30 cellular contexts compared by ENCODE assay signal in the genomic region with DNA sequence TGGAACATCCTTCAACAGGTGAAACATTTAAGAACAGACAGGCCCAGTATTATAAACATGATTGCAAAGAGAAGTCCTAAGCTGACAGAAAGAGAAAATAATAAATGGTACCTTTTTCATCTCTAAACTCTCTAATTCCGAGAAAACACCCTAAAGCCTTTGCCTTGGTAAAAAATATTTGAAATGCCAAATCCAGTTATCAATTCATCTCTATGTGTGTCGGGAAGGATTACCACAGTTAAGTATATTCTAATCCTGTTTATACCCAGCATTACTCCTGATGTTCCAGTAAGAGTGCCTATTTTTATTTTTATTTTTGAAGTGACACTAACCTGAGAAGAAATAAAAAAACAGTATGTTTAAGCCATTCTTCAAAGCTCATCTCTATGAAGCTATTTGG.
"Had no signal": no experiment of that assay in that cellular context is flagged by ENCODE, and none has a peak within 500 bp of the region (broad histone marks: within the 10 kb centered on the region; RNA-seq: fewer than 3 reads in every experiment).

No MANE protein-coding gene starts in this region.

- H3K27ac Mint-ChIP-seq: activated naive CD4-positive, alpha-beta T cell treated with anti-CD3 and anti-CD28 coated beads, Interleukin-2, amount 10 ng/mL, durations not matched to agents 7 days and 5 days; activated naive CD8-positive, alpha-beta T cell treated with anti-CD3 and anti-CD28 coated beads, Interleukin-2, amount 10 ng/mL, durations not matched to agents 7 days and 5 days; naive thymus-derived CD4-positive, alpha-beta T cell; stimulated activated naive B cell treated with anti-CD40 and anti-IgM and Interleukin-4, amounts not matched to agents 10 μg/mL and 1 μg/mL and 100 μg/mL, for 72 hours; T-helper 2 cell treated with Interferon-gamma antibody and Interleukin-4, amounts not matched to agents 5 μg/mL and 100 μg/mL, for 36 hours had no signal

- H3K36me3 Mint-ChIP-seq: activated naive CD4-positive, alpha-beta T cell treated with anti-CD3 and anti-CD28 coated beads, Interleukin-2, amount 10 ng/mL, durations not matched to agents 7 days and 5 days; activated naive CD8-positive, alpha-beta T cell treated with anti-CD3 and anti-CD28 coated beads, Interleukin-2, amount 10 ng/mL, durations not matched to agents 7 days and 5 days; stimulated activated naive B cell treated with anti-CD40 and anti-IgM and Interleukin-4, amounts not matched to agents 10 μg/mL and 1 μg/mL and 100 μg/mL, for 72 hours had no signal

- H3K36me3 ChIP-seq: breast epithelium, esophagus squamous epithelium, left ventricle myocardium inferior, pancreas, right atrium auricular region, stomach, suprapubic skin, tibial nerve had no signal

- H3K4me3 ChIP-seq: breast epithelium, esophagus squamous epithelium, left ventricle myocardium inferior, lung, pancreas, psoas muscle, right atrium auricular region, stomach, suprapubic skin, tibial nerve had no signal

- H3K9me3 ChIP-seq: breast epithelium, esophagus squamous epithelium, left ventricle myocardium inferior, pancreas, psoas muscle, right atrium auricular region, stomach, suprapubic skin, tibial nerve had no signal

- H3K27me3 ChIP-seq: breast epithelium, esophagus squamous epithelium, pancreas, right atrium auricular region, stomach, suprapubic skin, tibial nerve had no signal

- H3K4me1 ChIP-seq: breast epithelium had no signal

- H3K9me3 Mint-ChIP-seq: activated naive CD4-positive, alpha-beta T cell treated with anti-CD3 and anti-CD28 coated beads, Interleukin-2, amount 10 ng/mL, durations not matched to agents 7 days and 5 days; activated naive CD8-positive, alpha-beta T cell treated with anti-CD3 and anti-CD28 coated beads, Interleukin-2, amount 10 ng/mL, durations not matched to agents 7 days and 5 days; naive thymus-derived CD4-positive, alpha-beta T cell; neural crest cell; stimulated activated naive B cell treated with anti-CD40 and anti-IgM and Interleukin-4, amounts not matched to agents 10 μg/mL and 1 μg/mL and 100 μg/mL, for 72 hours; T-helper 2 cell treated with Interferon-gamma antibody and Interleukin-4, amounts not matched to agents 5 μg/mL and 100 μg/mL, for 36 hours had no signal

- H3K4me1 Mint-ChIP-seq: activated naive CD4-positive, alpha-beta T cell treated with anti-CD3 and anti-CD28 coated beads, Interleukin-2, amount 10 ng/mL, durations not matched to agents 7 days and 5 days; activated naive CD8-positive, alpha-beta T cell treated with anti-CD3 and anti-CD28 coated beads, Interleukin-2, amount 10 ng/mL, durations not matched to agents 7 days and 5 days; naive thymus-derived CD4-positive, alpha-beta T cell; stimulated activated naive B cell treated with anti-CD40 and anti-IgM and Interleukin-4, amounts not matched to agents 10 μg/mL and 1 μg/mL and 100 μg/mL, for 72 hours had no signal

- H3K27ac ChIP-seq: breast epithelium, esophagus squamous epithelium, left ventricle myocardium inferior, pancreas, psoas muscle, stomach, suprapubic skin, tibial nerve had no signal

- DNase-seq: activated CD4-positive, alpha-beta T cell treated with anti-CD3 and anti-CD28 coated beads for 4 hours; activated CD4-positive, alpha-beta T cell treated with anti-CD3 and anti-CD28 coated beads, Interleukin-2, amount 50 U/mL, for 48 hours; activated CD4-positive, CD25-positive, alpha-beta regulatory T cell; activated CD8-positive, alpha-beta memory T cell treated with anti-CD3 and anti-CD28 coated beads for 24 hours; activated gamma-delta T cell; activated naive CD4-positive, alpha-beta T cell treated with anti-CD3 and anti-CD28 coated beads, Interleukin-2, amount 10 ng/mL, durations not matched to agents 7 days and 5 days; activated naive CD8-positive, alpha-beta T cell treated with anti-CD3 and anti-CD28 coated beads, Interleukin-2, amount 10 ng/mL, durations not matched to agents 7 days and 5 days; amniotic stem cell; central memory CD4-positive, alpha-beta T cell; effector CD8-positive, alpha-beta T cell; esophagus squamous epithelium; islet precursor cell; left ventricle myocardium inferior; midbrain; naive thymus-derived CD4-positive, alpha-beta T cell; nucleus accumbens; pancreas; psoas muscle; stimulated activated CD4-positive, alpha-beta T cell treated with anti-CD3 and anti-CD28 coated beads, Interleukin-15, amount 100 ng/mL, for 24 hours; stimulated activated CD4-positive, alpha-beta T cell treated with anti-CD3 and anti-CD28 coated beads, Interleukin-2, amount 100 ng/mL, for 24 hours; stimulated activated naive B cell treated with anti-CD40 and anti-IgM and Interleukin-4, amounts not matched to agents 10 μg/mL and 1 μg/mL and 100 μg/mL, for 72 hours; stomach; T-helper 1 cell had no signal

- H3K4me3 Mint-ChIP-seq: activated naive CD4-positive, alpha-beta T cell treated with anti-CD3 and anti-CD28 coated beads, Interleukin-2, amount 10 ng/mL, durations not matched to agents 7 days and 5 days; activated naive CD8-positive, alpha-beta T cell treated with anti-CD3 and anti-CD28 coated beads, Interleukin-2, amount 10 ng/mL, durations not matched to agents 7 days and 5 days; naive thymus-derived CD4-positive, alpha-beta T cell; neural crest cell; stimulated activated naive B cell treated with anti-CD40 and anti-IgM and Interleukin-4, amounts not matched to agents 10 μg/mL and 1 μg/mL and 100 μg/mL, for 72 hours; T-helper 2 cell treated with Interferon-gamma antibody and Interleukin-4, amounts not matched to agents 5 μg/mL and 100 μg/mL, for 36 hours had no signal

- H3K27me3 Mint-ChIP-seq: activated naive CD4-positive, alpha-beta T cell treated with anti-CD3 and anti-CD28 coated beads, Interleukin-2, amount 10 ng/mL, durations not matched to agents 7 days and 5 days; activated naive CD8-positive, alpha-beta T cell treated with anti-CD3 and anti-CD28 coated beads, Interleukin-2, amount 10 ng/mL, durations not matched to agents 7 days and 5 days; naive thymus-derived CD4-positive, alpha-beta T cell; stimulated activated naive B cell treated with anti-CD40 and anti-IgM and Interleukin-4, amounts not matched to agents 10 μg/mL and 1 μg/mL and 100 μg/mL, for 72 hours had no signal
